Comparison of ENCODE assay signal across 9 cellular contexts in genomic region chr2:101473581-101473910, GRCh38. TPM values are rescaled to one million over a fixed set of nuclear protein-coding genes. Genes with fewer than 3 reads are reported as not detected.
DNase-seq lines count a peak whose midpoint lies in the region; ATAC-seq and TF ChIP-seq lines count a peak whose summit lies in the region.
"Had no signal": no experiment of that assay in that cellular context is flagged by ENCODE, and none has a peak within 500 bp of the region (broad histone marks: within the 10 kb centered on the region; RNA-seq: fewer than 3 reads in every experiment).

No MANE protein-coding gene starts in this region.

- DNase-seq in DND-41: no peak
- no peak for DNase-seq in activated CD4-positive, alpha-beta memory T cell treated with anti-CD3 and anti-CD28 coated beads, Interleukin-2, amount 10 ng/mL, durations not matched to agents 7 days and 5 days
- no peak for DNase-seq in right atrium auricular region (ENCODE audit: low spot score)
- DNase-seq in putamen (ENCODE audit: low spot score): peak; percentile 6
- no peak for DNase-seq in mucosa of gallbladder (ENCODE audit: low spot score)
- no peak for DNase-seq in NCI-H510A (lab: John Stamatoyannopoulos, UW)
- DNase-seq: NCI-H1092 had no signal

- H3K4me3 Mint-ChIP-seq in activated CD4-positive, alpha-beta memory T cell treated with anti-CD3 and anti-CD28 coated beads, Interleukin-2, amount 10 ng/mL, durations not matched to agents 7 days and 5 days: peak overlapping the region; percentile 79

- no peaks in the 10 kb centered on the region for H4K20me1 ChIP-seq in DND-41 (ENCODE audit: insufficient read depth, low read length)

- H3K4me3 ChIP-seq in DND-41 (ENCODE audit: low read depth in 1 of 2, low read length in 2 of 2) (peak overlapping the region; percentile 66 to 82; a peak in 3 of 4 replicates), right atrium auricular region (peak overlapping the region; percentile 43 to 68)

- peaks cover 48% of the 10 kb centered on the region for H3K4me1 ChIP-seq in DND-41 (ENCODE audit: insufficient read depth, low read length)
- H3K4me1 ChIP-seq in right atrium auricular region: peaks cover 0 to 12% of the 10 kb centered on the region in 2 donors

- TF ChIP-seq CTCF in DND-41 (IDR thresholded peaks at IDR 0.05; ENCODE audit: borderline replicate concordance, extremely low read depth, low read length, poor library complexity, severe bottlenecking) (no peak), right atrium auricular region (IDR thresholded peaks at IDR 0.05) (no peak)

- peaks cover 40% of the 10 kb centered on the region for H3K4me1 Mint-ChIP-seq in activated CD4-positive, alpha-beta memory T cell treated with anti-CD3 and anti-CD28 coated beads, Interleukin-2, amount 10 ng/mL, durations not matched to agents 7 days and 5 days

- H3K4me2 ChIP-seq in DND-41 (ENCODE audit: insufficient read depth, low read length): peak overlapping the region; percentile 69

- H3K27me3 Mint-ChIP-seq in activated CD4-positive, alpha-beta memory T cell treated with anti-CD3 and anti-CD28 coated beads, Interleukin-2, amount 10 ng/mL, durations not matched to agents 7 days and 5 days: no peaks in the 10 kb centered on the region

- CTCF ChIA-PET in activated CD4-positive, alpha-beta memory T cell treated with anti-CD3 and anti-CD28 coated beads, Interleukin-2, amount 10 ng/mL, durations not matched to agents 7 days and 5 days (lab: Charles Lee): interaction anchor here (0.8 to 1.5 kb wide), 2 partner anchors 97 to 111 kb away, joined by 3 read pairs; no protein-coding TSS in a partner anchor

- no peaks in the 10 kb centered on the region for H3K36me3 Mint-ChIP-seq in activated CD4-positive, alpha-beta memory T cell treated with anti-CD3 and anti-CD28 coated beads, Interleukin-2, amount 10 ng/mL, durations not matched to agents 7 days and 5 days (ENCODE audit: low read depth)

- H3K27me3 ChIP-seq in DND-41 (ENCODE audit: insufficient read depth, low read length, poor library complexity): no peaks in the 10 kb centered on the region
- H3K27me3 ChIP-seq in right atrium auricular region: no peaks in the 10 kb centered on the region

- peak overlapping the region; percentile 87 for H3K27ac ChIP-seq in DND-41 (ENCODE audit: low read length)
- H3K27ac ChIP-seq in right atrium auricular region: peak overlapping the region; percentile 61 to 68

- no peaks in the 10 kb centered on the region for H3K9me3 Mint-ChIP-seq in activated CD4-positive, alpha-beta memory T cell treated with anti-CD3 and anti-CD28 coated beads, Interleukin-2, amount 10 ng/mL, durations not matched to agents 7 days and 5 days

- peak overlapping the region; percentile 72 for H2AFZ ChIP-seq in DND-41 (ENCODE audit: low read depth, low read length)

- POLR2A ChIA-PET in activated CD4-positive, alpha-beta memory T cell treated with anti-CD3 and anti-CD28 coated beads, Interleukin-2, amount 10 ng/mL, durations not matched to agents 7 days and 5 days (lab: Charles Lee): interaction anchor here (0.9 to 3.2 kb wide), 5 partner anchors 13 to 342 kb away, joined by 3 to 31 read pairs (median 11); partner anchors contain the start of genes CNOT11 and MAP4K4

- peaks cover 49% of the 10 kb centered on the region for H3K79me2 ChIP-seq in DND-41 (ENCODE audit: insufficient read depth, low read length)

- H3K36me3 ChIP-seq in DND-41 (ENCODE audit: insufficient read depth, low read length) (no peaks in the 10 kb centered on the region), right atrium auricular region (no peaks in the 10 kb centered on the region)

- H3K9ac ChIP-seq in DND-41 (ENCODE audit: low read depth, low read length): peak overlapping the region; percentile 93

- peak overlapping the region; percentile 83 for H3K27ac Mint-ChIP-seq in activated CD4-positive, alpha-beta memory T cell treated with anti-CD3 and anti-CD28 coated beads, Interleukin-2, amount 10 ng/mL, durations not matched to agents 7 days and 5 days

- no peak for ATAC-seq in DND-41 (ENCODE audit: insufficient read depth, low read depth)
- no peak for ATAC-seq in GM18861 (IDR thresholded peaks at IDR 0.05; ENCODE audit: unreplicated experiment)
- ATAC-seq in GM19452 (IDR thresholded peaks at IDR 0.05; ENCODE audit: unreplicated experiment): no peak

- H3K9me3 ChIP-seq in DND-41 (ENCODE audit: insufficient read depth, low read length, severe bottlenecking) (no peaks in the 10 kb centered on the region), right atrium auricular region (no peaks in the 10 kb centered on the region)

RNA-seq across cellular contexts. Expression of gene RFX8, which starts 1.4 kb away (rescaled TPM):
- 1 to 10 TPM; 1.7 to 2.6 TPM for total RNA-seq in activated CD4-positive, alpha-beta memory T cell treated with anti-CD3 and anti-CD28 coated beads, Interleukin-2, amount 10 ng/mL, durations not matched to agents 7 days and 5 days
- total RNA-seq in right atrium auricular region: under 1 TPM in 1 of 2 donors, not detected in 1; 0.35 TPM
- 0.29 TPM for total RNA-seq in mucosa of gallbladder
